Comparison of ENCODE assay signal across 8 cellular contexts in genomic region chr9:69759478-69760277, GRCh38. TPM values are rescaled to one million over a fixed set of nuclear protein-coding genes. Genes with fewer than 3 reads are reported as not detected.
DNase-seq lines count a peak whose midpoint lies in the region; ATAC-seq and TF ChIP-seq lines count a peak whose summit lies in the region.

Gene PTAR1, minus strand, starts transcription at chr9:69760011. Its CDS starts 73 bp downstream, at chr9:69759938.

- H3K9ac ChIP-seq in liver (ENCODE audit: low read depth in 1 of 2, low read length in 2 of 2) = peak within 1 kb of the TSS; percentile 90 to 95

- TF ChIP-seq CTCF in CD14-positive monocyte (IDR thresholded peaks at IDR 0.05) (no peak), liver (IDR thresholded peaks at IDR 0.05; ENCODE audit: low read depth, low read length, missing input control) (no peak)

- H3K9me3 Mint-ChIP-seq in CD14-positive monocyte = no peaks in the 10 kb centered on the region

- H3K36me3 ChIP-seq in liver (ENCODE audit: control insufficient read depth in 4 of 4, insufficient read depth in 3 of 4, low read depth in 1 of 4, low read length in 3 of 4) = no peaks in the 10 kb centered on the region

- WGBS in liver = under 1% methylated on average over 95 of the region's 95 CpGs

- peak within 1 kb of the TSS; percentile 75 to 86 (median 81) for H3K4me3 ChIP-seq in liver (ENCODE audit: low read depth in 1 of 3, low read length in 3 of 3)

- H3K27me3 ChIP-seq in liver (ENCODE audit: control insufficient read depth in 4 of 4, insufficient read depth in 4 of 4, low read length in 3 of 4) = no peaks in the 10 kb centered on the region

- H3K27ac ChIP-seq in liver (ENCODE audit: low read depth in 1 of 2, low read length in 2 of 2) = peak within 1 kb of the TSS; percentile 93 to 97

- intact Hi-C loops in CD14-positive monocyte (cut with micrococcal nuclease) = no loop called here

- no peaks in the 10 kb centered on the region for H3K9me3 ChIP-seq in liver (ENCODE audit: control insufficient read depth in 4 of 4, low read length in 3 of 4)

- TF ChIP-seq RAD21 in liver (IDR thresholded peaks at IDR 0.05) = peak; percentile 11 to 15

- DNase-seq in CD14-positive monocyte (ENCODE audit: low spot score) (peak; percentile 88), NCI-H748 treated with DMSO at 0.1 percent for 48 hours (lab: John Stamatoyannopoulos, UW) (peak; percentile 85), dermis microvascular lymphatic vessel endothelial cell (ENCODE audit: low read depth in 2 of 2) (peak; percentile 76 to 90)
- peak; percentile 90 to 92 for DNase-seq in activated CD4-positive, alpha-beta T cell treated with anti-CD3 and anti-CD28 coated beads, Interleukin-2, amount 50 U/mL, for 48 hours
- peak; percentile 92 for DNase-seq in stimulated activated CD4-positive, alpha-beta T cell treated with anti-CD3 and anti-CD28 coated beads, Interleukin-4, amount 100 ng/mL, for 1 hour

- peak within 1 kb of the TSS; percentile 88 to 97 for H3K4me3 Mint-ChIP-seq in CD14-positive monocyte

- peaks cover 5 to 7% of the 10 kb centered on the region in 2 donors for H3K36me3 Mint-ChIP-seq in CD14-positive monocyte

- H3K27me3 Mint-ChIP-seq in CD14-positive monocyte (ENCODE audit: low read depth in 3 of 3) = peaks cover 0 to 4% (median 0%) of the 10 kb centered on the region in 3 donors

- peak within 1 kb of the TSS; percentile 90 to 97 (median 95) for H3K27ac Mint-ChIP-seq in CD14-positive monocyte

- ATAC-seq in GM19397 (IDR thresholded peaks at IDR 0.05; ENCODE audit: unreplicated experiment) (peak; percentile 92), HG03565 (IDR thresholded peaks at IDR 0.05; ENCODE audit: unreplicated experiment) (peak; percentile 87)

- peaks cover 5 to 16% (median 5%) of the 10 kb centered on the region in 4 donors for H3K4me1 ChIP-seq in liver (ENCODE audit: control insufficient read depth in 4 of 4, insufficient read depth in 4 of 4, low read length in 3 of 4)

- H3K4me1 Mint-ChIP-seq in CD14-positive monocyte = peaks cover 19% of the 10 kb centered on the region

TF ChIP-seq in liver, 16 proteins besides CTCF, POLR2A, EP300 and RAD21:
- TF ChIP-seq EGR1 (IDR thresholded peaks at IDR 0.05; ENCODE audit: low read depth in 2 of 2) = no peak
- TF ChIP-seq GABPA (IDR thresholded peaks at IDR 0.05 in 1 of 2, conservative IDR thresholded peaks at IDR 0.05 in 1 of 2) = peak; percentile 57 to 78
- TF ChIP-seq MAX (IDR thresholded peaks at IDR 0.05) = no peak
- peak; percentile 52 to 53 for TF ChIP-seq RXRA (IDR thresholded peaks at IDR 0.05)
- TF ChIP-seq TAF1 (conservative IDR thresholded peaks at IDR 0.05) = peak; percentile 45
- no peak for TF ChIP-seq HNF4A (conservative IDR thresholded peaks at IDR 0.05)
- peak; percentile 87 for TF ChIP-seq YY1 (IDR thresholded peaks at IDR 0.05)
- peak; percentile 50 for TF ChIP-seq REST (IDR thresholded peaks at IDR 0.05)

RNA-seq across cellular contexts. Expression of gene PTAR1, which starts in this region (rescaled TPM):
- polyA plus RNA-seq in CD14-positive monocyte (10 to 100 TPM; 12.3 to 13.4 TPM), liver (1 to 10 TPM; 5.4 to 7.1 TPM)
- total RNA-seq in dermis microvascular lymphatic vessel endothelial cell (35.3 and 52.2 TPM in 2 replicates), liver (10 to 100 TPM; 50.3 to 67.9 TPM)

Comparison
In these comparisons a context has a peak if more than half of its experiments do, and no peak if none do; other contexts are left out.
1. Peak in every context shown above with its lines: DNase-seq, ATAC-seq, H3K4me3 ChIP-seq and H3K27ac ChIP-seq.